Comparison of ENCODE assay signal across 1 cellular context in the genomic region with DNA sequence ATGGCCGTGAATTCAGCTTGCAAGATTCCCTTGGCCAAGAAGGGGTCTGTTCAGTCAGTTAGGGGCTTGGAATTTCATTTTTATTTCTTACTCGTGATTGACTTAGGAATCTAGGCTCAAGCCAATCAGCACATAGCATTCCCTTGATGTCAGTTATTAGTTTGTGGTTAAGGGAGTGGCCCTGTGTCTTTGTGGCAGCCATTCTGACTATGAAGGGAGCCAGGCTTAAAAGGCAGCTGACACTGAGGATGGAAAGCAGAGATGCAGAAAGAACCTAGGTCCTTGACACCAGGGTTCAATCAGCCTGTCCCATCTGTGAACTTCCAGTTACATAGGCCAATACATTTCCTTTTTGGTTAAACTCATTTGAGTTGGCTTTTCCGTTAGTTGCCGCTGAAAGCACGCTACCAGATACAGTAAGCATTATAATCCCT.
TF ChIP-seq lines count a peak whose summit lies in the region.

No MANE protein-coding gene starts in this region.

TF ChIP-seq in IMR-90, 13 proteins besides CTCF, POLR2A, EP300 and RAD21 (continued from another document):
- TF ChIP-seq, protein P1, sequence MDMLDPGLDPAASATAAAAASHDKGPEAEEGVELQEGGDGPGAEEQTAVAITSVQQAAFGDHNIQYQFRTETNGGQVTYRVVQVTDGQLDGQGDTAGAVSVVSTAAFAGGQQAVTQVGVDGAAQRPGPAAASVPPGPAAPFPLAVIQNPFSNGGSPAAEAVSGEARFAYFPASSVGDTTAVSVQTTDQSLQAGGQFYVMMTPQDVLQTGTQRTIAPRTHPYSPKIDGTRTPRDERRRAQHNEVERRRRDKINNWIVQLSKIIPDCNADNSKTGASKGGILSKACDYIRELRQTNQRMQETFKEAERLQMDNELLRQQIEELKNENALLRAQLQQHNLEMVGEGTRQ (IDR thresholded peaks at IDR 0.05; ENCODE audit: low read depth, low read length) = no peak
TF ChIP-seq in IMR-90: peak in this region for 0.
